In genomic region chr7:39746162-39746782, GRCh38 we compare ENCODE assay signal across 1 cellular context.
TF ChIP-seq lines count a peak whose summit lies in the region.

No MANE protein-coding gene starts in this region.

TF ChIP-seq in HCT116, 20 proteins besides CTCF, POLR2A, EP300 and RAD21 (continued from another document):
- TF ChIP-seq, protein P1, sequence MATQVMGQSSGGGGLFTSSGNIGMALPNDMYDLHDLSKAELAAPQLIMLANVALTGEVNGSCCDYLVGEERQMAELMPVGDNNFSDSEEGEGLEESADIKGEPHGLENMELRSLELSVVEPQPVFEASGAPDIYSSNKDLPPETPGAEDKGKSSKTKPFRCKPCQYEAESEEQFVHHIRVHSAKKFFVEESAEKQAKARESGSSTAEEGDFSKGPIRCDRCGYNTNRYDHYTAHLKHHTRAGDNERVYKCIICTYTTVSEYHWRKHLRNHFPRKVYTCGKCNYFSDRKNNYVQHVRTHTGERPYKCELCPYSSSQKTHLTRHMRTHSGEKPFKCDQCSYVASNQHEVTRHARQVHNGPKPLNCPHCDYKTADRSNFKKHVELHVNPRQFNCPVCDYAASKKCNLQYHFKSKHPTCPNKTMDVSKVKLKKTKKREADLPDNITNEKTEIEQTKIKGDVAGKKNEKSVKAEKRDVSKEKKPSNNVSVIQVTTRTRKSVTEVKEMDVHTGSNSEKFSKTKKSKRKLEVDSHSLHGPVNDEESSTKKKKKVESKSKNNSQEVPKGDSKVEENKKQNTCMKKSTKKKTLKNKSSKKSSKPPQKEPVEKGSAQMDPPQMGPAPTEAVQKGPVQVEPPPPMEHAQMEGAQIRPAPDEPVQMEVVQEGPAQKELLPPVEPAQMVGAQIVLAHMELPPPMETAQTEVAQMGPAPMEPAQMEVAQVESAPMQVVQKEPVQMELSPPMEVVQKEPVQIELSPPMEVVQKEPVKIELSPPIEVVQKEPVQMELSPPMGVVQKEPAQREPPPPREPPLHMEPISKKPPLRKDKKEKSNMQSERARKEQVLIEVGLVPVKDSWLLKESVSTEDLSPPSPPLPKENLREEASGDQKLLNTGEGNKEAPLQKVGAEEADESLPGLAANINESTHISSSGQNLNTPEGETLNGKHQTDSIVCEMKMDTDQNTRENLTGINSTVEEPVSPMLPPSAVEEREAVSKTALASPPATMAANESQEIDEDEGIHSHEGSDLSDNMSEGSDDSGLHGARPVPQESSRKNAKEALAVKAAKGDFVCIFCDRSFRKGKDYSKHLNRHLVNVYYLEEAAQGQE (IDR thresholded peaks at IDR 0.05; ENCODE audit: low read depth): no peak
- TF ChIP-seq ZNF274 (IDR thresholded peaks at IDR 0.05; ENCODE audit: low read depth, low read length) (no peak), ZFX (IDR thresholded peaks at IDR 0.05) (no peak), CEBPB (IDR thresholded peaks at IDR 0.05; ENCODE audit: low read depth) (no peak), CBX3 (IDR thresholded peaks at IDR 0.05; ENCODE audit: low read depth) (no peak)
